10 cellular contexts compared by ENCODE assay signal in the genomic region with DNA sequence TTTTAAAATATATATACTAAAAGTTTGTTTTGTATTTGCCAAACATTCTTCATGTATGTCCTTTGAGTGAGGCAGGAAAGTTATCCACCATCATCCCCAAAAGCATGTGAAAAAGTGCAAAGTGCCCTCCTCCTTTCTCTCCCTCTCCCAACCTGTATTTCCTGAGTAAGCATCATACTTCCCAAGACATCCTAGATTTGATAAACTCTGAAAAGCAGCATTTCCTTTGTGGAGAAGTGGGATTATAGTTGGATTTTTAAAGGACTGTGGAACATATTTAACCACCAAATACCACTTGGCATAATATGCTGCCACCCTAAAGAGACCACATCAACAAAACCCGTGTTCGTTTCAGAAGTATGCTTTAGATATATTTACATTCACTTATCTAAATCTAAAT. TPM values are rescaled to one million over a fixed set of nuclear protein-coding genes. Genes with fewer than 3 reads are reported as not detected.
DNase-seq lines count a peak whose midpoint lies in the region; ATAC-seq and TF ChIP-seq lines count a peak whose summit lies in the region.
"Had no signal": no experiment of that assay in that cellular context is flagged by ENCODE, and none has a peak within 500 bp of the region (broad histone marks: within the 10 kb centered on the region; RNA-seq: fewer than 3 reads in every experiment).

No MANE protein-coding gene starts in this region.

- CTCF ChIA-PET in CD8-positive, alpha-beta T cell (lab: Charles Lee) = no interaction called here

- H4K20me1 ChIP-seq in hepatocyte (ENCODE audit: insufficient read depth, poor library complexity, severe bottlenecking) = peaks cover 24% of the 10 kb centered on the region

- H3K27ac ChIP-seq in CD8-positive, alpha-beta T cell (ENCODE audit: low read depth, low read length) = no peak overlapping the region
- peak overlapping the region; percentile 84 for H3K27ac ChIP-seq in hepatocyte
- H3K27ac ChIP-seq in sigmoid colon = peak overlapping the region; percentile 79 to 84 (median 82)

- no peak for TF ChIP-seq CTCF in CD8-positive, alpha-beta T cell (IDR thresholded peaks at IDR 0.05)
- TF ChIP-seq CTCF in hepatocyte (IDR thresholded peaks at IDR 0.05; ENCODE audit: poor library complexity) (no peak), sigmoid colon (IDR thresholded peaks at IDR 0.05) (no peak)

- no peak for ATAC-seq in CD8-positive, alpha-beta T cell
- ATAC-seq in GM21529 (IDR thresholded peaks at IDR 0.05; ENCODE audit: unreplicated experiment) = no peak
- ATAC-seq in GM18519 (IDR thresholded peaks at IDR 0.05; ENCODE audit: low FRiP score, unreplicated experiment) = no peak

- no peaks in the 10 kb centered on the region for H3K27me3 ChIP-seq in CD8-positive, alpha-beta T cell (ENCODE audit: insufficient read depth, low read length)
- H3K27me3 ChIP-seq in adipocyte (replicated peaks; ENCODE audit: control insufficient read depth, insufficient read depth, low read length) = no peaks in the 10 kb centered on the region
- H3K27me3 ChIP-seq in hepatocyte = no peaks in the 10 kb centered on the region
- no peaks in the 10 kb centered on the region for H3K27me3 ChIP-seq in sigmoid colon

- intact Hi-C loops in CD8-positive, alpha-beta T cell (cut with DNase I, micrococcal nuclease) = no loop called here
- intact Hi-C loops in sigmoid colon (cut with DNase I) = loop anchor here (5.0 kb wide), 2 partner anchors 123 to 233 kb away; a partner anchor contains a TSS

- peaks cover 74% of the 10 kb centered on the region for H3K79me2 ChIP-seq in hepatocyte

- H3K36me3 ChIP-seq in CD8-positive, alpha-beta T cell (ENCODE audit: insufficient read depth, low read length) = no peaks in the 10 kb centered on the region
- H3K36me3 ChIP-seq in adipocyte (ENCODE audit: control insufficient read depth, insufficient read depth, low read length, severe bottlenecking) (peaks cover 26% of the 10 kb centered on the region), hepatocyte (replicated peaks; ENCODE audit: insufficient read depth, low read depth) (peaks cover 4% of the 10 kb centered on the region), sigmoid colon (peaks cover 1 to 20% (median 18%) of the 10 kb centered on the region in 4 donors)

- no peak for DNase-seq in CD8-positive, alpha-beta T cell
- DNase-seq in adipocyte (ENCODE audit: low read depth) = peak; percentile 34
- no peak for DNase-seq in hepatocyte (ENCODE audit: low spot score)
- DNase-seq in sigmoid colon = no peak
- no peak for DNase-seq in activated CD8-positive, alpha-beta memory T cell treated with anti-CD3 and anti-CD28 coated beads for 24 hours
- no peak for DNase-seq in HK-2 (ENCODE audit: unreplicated experiment)

- 45% methylated on average over 2 of the region's 2 CpGs for WGBS in hepatocyte (ENCODE audit: low lambda C conversion rate, missing lambda C conversion rate)
- WGBS in sigmoid colon, 2 donors = 16 to 38% methylated on average over 2 of the region's 2 CpGs

- H3K9me3 ChIP-seq in CD8-positive, alpha-beta T cell (ENCODE audit: low read length) = no peaks in the 10 kb centered on the region
- H3K9me3 ChIP-seq in adipocyte (ENCODE audit: control insufficient read depth, low read length) (no peaks in the 10 kb centered on the region), hepatocyte (ENCODE audit: low read depth) (no peaks in the 10 kb centered on the region), sigmoid colon (no peaks in the 10 kb centered on the region)

- peak overlapping the region; percentile 93 for H3K9ac ChIP-seq in adipocyte (ENCODE audit: low read length)

- H3K27me3 Mint-ChIP-seq in CD8-positive, alpha-beta T cell (ENCODE audit: low read depth) = no peaks in the 10 kb centered on the region

- no peak overlapping the region for H3K4me3 ChIP-seq in CD8-positive, alpha-beta T cell (ENCODE audit: low read depth, low read length)
- peak overlapping the region; percentile 97 for H3K4me3 ChIP-seq in adipocyte (ENCODE audit: low read length)
- H3K4me3 ChIP-seq in hepatocyte = peak overlapping the region; percentile 44
- H3K4me3 ChIP-seq in sigmoid colon = peak overlapping the region; percentile 53 to 63 (median 60)

- no peak overlapping the region for H3K27ac Mint-ChIP-seq in CD8-positive, alpha-beta T cell

- peak overlapping the region; percentile 80 for H3K4me2 ChIP-seq in hepatocyte

- peak overlapping the region; percentile 29 for H3K4me3 Mint-ChIP-seq in CD8-positive, alpha-beta T cell

- no peaks in the 10 kb centered on the region for H3K9me3 Mint-ChIP-seq in CD8-positive, alpha-beta T cell

- peaks cover 25% of the 10 kb centered on the region for H3K4me1 ChIP-seq in CD8-positive, alpha-beta T cell (ENCODE audit: insufficient read depth, low read length)
- peaks cover 29% of the 10 kb centered on the region for H3K4me1 ChIP-seq in adipocyte (ENCODE audit: control insufficient read depth, insufficient read depth, low read length)
- peaks cover 27% of the 10 kb centered on the region for H3K4me1 ChIP-seq in hepatocyte (ENCODE audit: insufficient read depth)
- peaks cover 0 to 50% (median 34%) of the 10 kb centered on the region in 4 donors for H3K4me1 ChIP-seq in sigmoid colon

- peaks cover 32% of the 10 kb centered on the region for H3K4me1 Mint-ChIP-seq in CD8-positive, alpha-beta T cell (ENCODE audit: low read depth)

- H2AFZ ChIP-seq in hepatocyte = no peak overlapping the region

- no peaks in the 10 kb centered on the region for H3K9me2 ChIP-seq in hepatocyte (replicated peaks; ENCODE audit: insufficient read depth)

- H3K36me3 Mint-ChIP-seq in CD8-positive, alpha-beta T cell = peaks cover 22% of the 10 kb centered on the region

- no peak for TF ChIP-seq POLR2A in sigmoid colon (IDR thresholded peaks at IDR 0.05)

- POLR2A ChIA-PET in CD8-positive, alpha-beta T cell (lab: Charles Lee) = interaction anchor here (0.6 kb wide), 1 partner anchor 172 kb away, joined by 4 read pairs; no protein-coding TSS in a partner anchor

- TF ChIP-seq EP300 in sigmoid colon (IDR thresholded peaks at IDR 0.05) = no peak

RNA-seq across cellular contexts. Expression of a gene that starts 36.9 kb away (rescaled TPM):
- total RNA-seq in CD8-positive, alpha-beta T cell = 10 to 100 TPM; 12.6 to 16.7 TPM
- total RNA-seq in hepatocyte (96.4 and 99.8 TPM in 2 replicates), sigmoid colon (100 to 1,000 TPM; 108 to 209 (median 167) TPM)
- polyA plus RNA-seq in hepatocyte (62.5 and 67.7 TPM in 2 replicates), sigmoid colon (100 to 1,000 TPM in 2 of 3 donors, 10 to 100 TPM in 1; 75.3 to 333 (median 245) TPM)

RNA-seq across cellular contexts. Expression of a gene that starts 44.6 kb away (rescaled TPM):
- total RNA-seq in CD8-positive, alpha-beta T cell = not detected
- total RNA-seq in hepatocyte (1.0 and 1.7 TPM in 2 replicates), sigmoid colon (not detected)
- polyA plus RNA-seq in hepatocyte (0.58 TPM in 1 of 2 replicates, not detected in the other), sigmoid colon (10 to 100 TPM; 15.3 to 52.2 (median 40.8) TPM)
- total RNA-seq: HT1080 had no signal

RNA-seq across cellular contexts. Expression of a gene that starts 50.1 kb away (rescaled TPM):
- total RNA-seq in CD8-positive, alpha-beta T cell = not detected
- total RNA-seq in hepatocyte = not detected in 2 replicates
- not detected in 2 replicates for polyA plus RNA-seq in hepatocyte
- not detected for total RNA-seq in sigmoid colon
- not detected for polyA plus RNA-seq in sigmoid colon
- total RNA-seq: subcutaneous adipose tissue had no signal
